16 cellular contexts compared by ENCODE assay signal in genomic region chr6:42236680-42237473, GRCh38. TPM values are rescaled to one million over a fixed set of nuclear protein-coding genes. Genes with fewer than 3 reads are reported as not detected.
DNase-seq lines count a peak whose midpoint lies in the region; ATAC-seq and TF ChIP-seq lines count a peak whose summit lies in the region.
"Had no signal": no experiment of that assay in that cellular context is flagged by ENCODE, and none has a peak within 500 bp of the region (broad histone marks: within the 10 kb centered on the region; RNA-seq: fewer than 3 reads in every experiment).

No MANE protein-coding gene starts in this region.

- H3K4me3 ChIP-seq in osteoblast (ENCODE audit: insufficient read depth, low read length) (no peak overlapping the region), transverse colon (no peak overlapping the region)

- peaks cover 18% of the 10 kb centered on the region for H3K4me1 ChIP-seq in osteoblast (ENCODE audit: insufficient read depth, low read length)
- H3K4me1 ChIP-seq in transverse colon = no peaks in the 10 kb centered on the region

- no peak overlapping the region for H2AFZ ChIP-seq in osteoblast (ENCODE audit: low read length)

- peak; percentile 24 for DNase-seq in activated CD4-positive, alpha-beta T cell treated with anti-CD3 and anti-CD28 coated beads for 36 hours
- no peak for DNase-seq in activated CD4-positive, alpha-beta T cell treated with anti-CD3 and anti-CD28 coated beads, Interleukin-2, amount 50 U/mL, for 48 hours
- no peak for DNase-seq in WTC11 (ENCODE audit: low spot score)
- DNase-seq in osteoblast (ENCODE audit: insufficient read length, low spot score, missing footprints) = peak; percentile 8
- DNase-seq in HEK293T (ENCODE audit: extremely low spot score) = no peak
- no peak for DNase-seq in transverse colon
- DNase-seq in HFFc6 = no peak
- DNase-seq: brain microvascular endothelial cell; effector CD4-positive, alpha-beta T cell; foreskin keratinocyte; KBM-7; NCI-H1417; NCI-H446 treated with DMSO at 0.1 percent for 48 hours; OCI-M1 had no signal

- H3K27ac ChIP-seq in osteoblast (ENCODE audit: low read depth, low read length) (no peak overlapping the region), transverse colon (no peak overlapping the region)
- H3K27ac ChIP-seq: brain microvascular endothelial cell, foreskin keratinocyte had no signal

- TF ChIP-seq CTCF in WTC11 (IDR thresholded peaks at IDR 0.05) (no peak), osteoblast (IDR thresholded peaks at IDR 0.05; ENCODE audit: extremely low read depth, low read depth, low read length) (no peak), transverse colon (IDR thresholded peaks at IDR 0.05) (no peak), HFFc6 (IDR thresholded peaks at IDR 0.05) (no peak)

- 67 to 74% methylated on average over 3 to 5 of the region's 5 CpGs for WGBS in transverse colon (ENCODE audit: low coverage in 1 of 2), 2 donors

- H3K9me3 Mint-ChIP-seq in activated CD4-positive, alpha-beta T cell treated with anti-CD3 and anti-CD28 coated beads for 36 hours (ENCODE audit: low read depth) = no peaks in the 10 kb centered on the region
- H3K9me3 Mint-ChIP-seq in WTC11 (no peaks in the 10 kb centered on the region), HFFc6 (no peaks in the 10 kb centered on the region)

- peak; percentile 73 for ATAC-seq in activated CD4-positive, alpha-beta T cell treated with anti-CD3 and anti-CD28 coated beads for 36 hours
- peak; percentile 63 for ATAC-seq in GM19025 (IDR thresholded peaks at IDR 0.05; ENCODE audit: low read depth, unreplicated experiment)
- no peak for ATAC-seq in WTC11
- ATAC-seq: foreskin keratinocyte, sciatic nerve had no signal

- H3K27me3 ChIP-seq in osteoblast (ENCODE audit: insufficient read depth, low read length) (no peaks in the 10 kb centered on the region), transverse colon (no peaks in the 10 kb centered on the region)
- H3K27me3 ChIP-seq: brain microvascular endothelial cell, foreskin keratinocyte had no signal

- H3K36me3 Mint-ChIP-seq in activated CD4-positive, alpha-beta T cell treated with anti-CD3 and anti-CD28 coated beads for 36 hours (ENCODE audit: low read depth) = peaks cover 10% of the 10 kb centered on the region
- peaks cover 53% of the 10 kb centered on the region for H3K36me3 Mint-ChIP-seq in WTC11
- peaks cover 47% of the 10 kb centered on the region for H3K36me3 Mint-ChIP-seq in HFFc6 (ENCODE audit: low read depth)

- no peak overlapping the region for H3K4me2 ChIP-seq in osteoblast (ENCODE audit: insufficient read depth, low read length)

- no peaks in the 10 kb centered on the region for H4K20me1 ChIP-seq in osteoblast (ENCODE audit: insufficient read depth, low read length)

- CTCF ChIA-PET in activated CD4-positive, alpha-beta T cell treated with anti-CD3 and anti-CD28 coated beads for 36 hours (lab: Charles Lee) = no interaction called here
- CTCF ChIA-PET in WTC11 (lab: Charles Lee) (interaction anchor here (1.3 to 1.4 kb wide), 3 partner anchors 22 to 311 kb away, joined by 3 to 4 read pairs (median 3); no protein-coding TSS in a partner anchor), HEK293T (lab: Yijun Ruan, JAX) (interaction anchor here (0.8 kb wide), 1 partner anchor 22 kb away, joined by 4 read pairs; no protein-coding TSS in a partner anchor)

- POLR2A ChIA-PET in activated CD4-positive, alpha-beta T cell treated with anti-CD3 and anti-CD28 coated beads for 36 hours (lab: Charles Lee) = no interaction called here
- POLR2A ChIA-PET in WTC11 (lab: Charles Lee) = no interaction called here
- POLR2A ChIA-PET in HEK293T (lab: Yijun Ruan, JAX) = no interaction called here

- no peaks in the 10 kb centered on the region for H3K9me3 ChIP-seq in osteoblast (ENCODE audit: low read depth, low read length)
- H3K9me3 ChIP-seq in transverse colon = no peaks in the 10 kb centered on the region

- H3K36me3 ChIP-seq in osteoblast (ENCODE audit: insufficient read depth, low read length) (no peaks in the 10 kb centered on the region), transverse colon (no peaks in the 10 kb centered on the region)

- in situ Hi-C loops in transverse colon (cut with MboI; ENCODE audit: low pct_ligation_motif_present in 1 of 4, low pct_unique_long_range_greater_than_20kb in 1 of 4, low sequenced_read_pairs in 3 of 4) = no loop called here

- peak overlapping the region; percentile 70 for H3K27ac Mint-ChIP-seq in activated CD4-positive, alpha-beta T cell treated with anti-CD3 and anti-CD28 coated beads for 36 hours
- H3K27ac Mint-ChIP-seq in WTC11 = peak overlapping the region; percentile 37; the same call in 1 of the 2 replicates
- no peak overlapping the region for H3K27ac Mint-ChIP-seq in HFFc6

- TF ChIP-seq EP300 in transverse colon (IDR thresholded peaks at IDR 0.05; ENCODE audit: low read depth) = no peak

- no peak overlapping the region for H3K4me3 Mint-ChIP-seq in activated CD4-positive, alpha-beta T cell treated with anti-CD3 and anti-CD28 coated beads for 36 hours
- H3K4me3 Mint-ChIP-seq in WTC11 (no peak overlapping the region), HFFc6 (no peak overlapping the region)

- TF ChIP-seq POLR2A in transverse colon (IDR thresholded peaks at IDR 0.05) = no peak

- peaks cover 9% of the 10 kb centered on the region for H3K4me1 Mint-ChIP-seq in activated CD4-positive, alpha-beta T cell treated with anti-CD3 and anti-CD28 coated beads for 36 hours
- peaks cover 19% of the 10 kb centered on the region for H3K4me1 Mint-ChIP-seq in WTC11
- peaks cover 34% of the 10 kb centered on the region for H3K4me1 Mint-ChIP-seq in HFFc6 (ENCODE audit: low read depth)

- no peaks in the 10 kb centered on the region for H3K27me3 Mint-ChIP-seq in activated CD4-positive, alpha-beta T cell treated with anti-CD3 and anti-CD28 coated beads for 36 hours
- H3K27me3 Mint-ChIP-seq in WTC11 (ENCODE audit: low read depth) = no peaks in the 10 kb centered on the region
- H3K27me3 Mint-ChIP-seq in HFFc6 (ENCODE audit: insufficient read depth) = no peaks in the 10 kb centered on the region

- intact Hi-C loops in activated CD4-positive, alpha-beta T cell treated with anti-CD3 and anti-CD28 coated beads for 36 hours (cut with DNase I, micrococcal nuclease) = no loop called here
- intact Hi-C loops in transverse colon (cut with DNase I; ENCODE audit: low total_unique reads) = no loop called here

- no peaks in the 10 kb centered on the region for H3K79me2 ChIP-seq in osteoblast (ENCODE audit: insufficient read depth, low read length)

TF ChIP-seq in WTC11, 78 proteins besides CTCF, POLR2A, EP300 and RAD21 (continues in another document):
- TF ChIP-seq ERG (CRISPR knock-in tag; IDR thresholded peaks at IDR 0.05) (no peak), ZNF138 (CRISPR knock-in tag; conservative IDR thresholded peaks at IDR 0.05) (no peak), GABPB1 (CRISPR knock-in tag; IDR thresholded peaks at IDR 0.05) (no peak), ZNF219 (CRISPR knock-in tag; IDR thresholded peaks at IDR 0.05; ENCODE audit: borderline replicate concordance) (no peak), SMAD3 (CRISPR knock-in tag; IDR thresholded peaks at IDR 0.05; ENCODE audit: borderline replicate concordance) (no peak), ATF1 (CRISPR knock-in tag; IDR thresholded peaks at IDR 0.05) (no peak), NR1H2 (CRISPR knock-in tag; IDR thresholded peaks at IDR 0.05) (no peak)

TF ChIP-seq in HEK293T, 16 proteins besides CTCF, POLR2A, EP300 and RAD21:
- TF ChIP-seq PKNOX1 (IDR thresholded peaks at IDR 0.05) (no peak), FOXM1 (IDR thresholded peaks at IDR 0.05; ENCODE audit: borderline replicate concordance) (no peak), FOXK2 (IDR thresholded peaks at IDR 0.05) (no peak), FOXA1 (IDR thresholded peaks at IDR 0.05) (no peak), ELF4 (IDR thresholded peaks at IDR 0.05) (no peak), SP1 (IDR thresholded peaks at IDR 0.05) (no peak), ZNF384 (IDR thresholded peaks at IDR 0.05) (no peak), BHLHE40 (IDR thresholded peaks at IDR 0.05; ENCODE audit: borderline replicate concordance) (no peak), TARDBP (IDR thresholded peaks at IDR 0.05) (no peak), HDGF (IDR thresholded peaks at IDR 0.05; ENCODE audit: borderline replicate concordance) (no peak), NFRKB (IDR thresholded peaks at IDR 0.05) (no peak), ARNT (IDR thresholded peaks at IDR 0.05) (no peak), L3MBTL2 (conservative IDR thresholded peaks at IDR 0.05) (no peak), SUZ12 (IDR thresholded peaks at IDR 0.05) (no peak), LEF1 (IDR thresholded peaks at IDR 0.05; ENCODE audit: borderline replicate concordance) (no peak), CTBP1 (IDR thresholded peaks at IDR 0.05; ENCODE audit: borderline replicate concordance) (no peak)

RNA-seq across cellular contexts. Expression of gene MRPS10, which starts 19.2 kb away (rescaled TPM):
- 10 to 100 TPM; 35.2 to 36.2 TPM for total RNA-seq in activated CD4-positive, alpha-beta T cell treated with anti-CD3 and anti-CD28 coated beads for 36 hours
- total RNA-seq in WTC11 (2021) = 30.7 to 32.9 TPM (median 31.3 TPM) in 3 replicates
- total RNA-seq in osteoblast = 46.9 and 52.5 TPM in 2 replicates
- total RNA-seq in transverse colon = 10 to 100 TPM; 23.6 to 75.4 (median 24.6) TPM
- total RNA-seq in HFFc6 (2021; fragmentation: NEBNext Ultra II Directional; extraction: Animal tissue kit (Norgen Biotek cat#: 25700)) = 10 to 100 TPM; 40.9 to 49.3 (median 43.8) TPM

RNA-seq across cellular contexts. Expression of gene GUCA1B, which starts 42.1 kb away (rescaled TPM):
- 1 to 10 TPM; 1.0 to 1.5 TPM for total RNA-seq in activated CD4-positive, alpha-beta T cell treated with anti-CD3 and anti-CD28 coated beads for 36 hours
- total RNA-seq in WTC11 (2021) (2.0 to 3.7 TPM (median 2.7 TPM) in 3 replicates), osteoblast (0.72 TPM in 1 of 2 replicates, not detected in the other), transverse colon (1 to 10 TPM in 2 of 4 donors, under 1 TPM in 1, not detected in 1; 0.55 to 9.7 (median 1.1) TPM)
- total RNA-seq in HFFc6 (2021; fragmentation: NEBNext Ultra II Directional; extraction: Animal tissue kit (Norgen Biotek cat#: 25700)) = under 1 TPM in 4 of 6 experiments, not detected in 2; 0.17 to 0.31 (median 0.24) TPM

Comparison
In these comparisons a context has a peak if more than half of its experiments do, and no peak if none do; other contexts are left out.
1. DNase-seq: peak in activated CD4-positive, alpha-beta T cell treated with anti-CD3 and anti-CD28 coated beads for 36 hours (single experiment) and osteoblast (single experiment); none in activated CD4-positive, alpha-beta T cell treated with anti-CD3 and anti-CD28 coated beads, Interleukin-2, amount 50 U/mL, for 48 hours (0 of 2), WTC11 (single experiment), HEK293T (single experiment), transverse colon (single experiment) and HFFc6 (single experiment).